In genomic region chr7:87146740-87147386, GRCh38 we compare ENCODE assay signal across 17 cellular contexts. TPM values are rescaled to one million over a fixed set of nuclear protein-coding genes. Genes with fewer than 3 reads are reported as not detected.
DNase-seq lines count a peak whose midpoint lies in the region; ATAC-seq and TF ChIP-seq lines count a peak whose summit lies in the region.
"Had no signal": no experiment of that assay in that cellular context is flagged by ENCODE, and none has a peak within 500 bp of the region (broad histone marks: within the 10 kb centered on the region; RNA-seq: fewer than 3 reads in every experiment).

No MANE protein-coding gene starts in this region.

- H3K36me3 Mint-ChIP-seq in chondrocyte (ENCODE audit: low read depth) (no peaks in the 10 kb centered on the region), neural progenitor cell (no peaks in the 10 kb centered on the region)

- H3K4me1 ChIP-seq in neural progenitor cell = peaks cover 5% of the 10 kb centered on the region

- H3K4me3 ChIP-seq in MG63 (no peak overlapping the region), neural progenitor cell (no peak overlapping the region)
- H3K4me3 ChIP-seq: SJCRH30 had no signal

- TF ChIP-seq CTCF in chondrocyte (IDR thresholded peaks at IDR 0.05) (no peak), neural progenitor cell (IDR thresholded peaks at IDR 0.05) (no peak)

- peak overlapping the region; percentile 79 for H2AFZ ChIP-seq in neural progenitor cell (replicated peaks)

- H3K27ac ChIP-seq in neural progenitor cell = no peak overlapping the region
- H3K27ac ChIP-seq: SJCRH30 had no signal

- ATAC-seq in stimulated activated naive CD8-positive, alpha-beta T cell treated with anti-CD3 and anti-CD28 coated beads, Interleukin-15, Interleukin-2, amounts not matched to agents 100 U/mL and 50 U/mL, for 24 hours = no peak

- H3K27me3 Mint-ChIP-seq in chondrocyte (ENCODE audit: low read depth) (peaks cover 4% of the 10 kb centered on the region), neural progenitor cell (ENCODE audit: insufficient read depth, low read depth) (peaks cover under 1% of the 10 kb centered on the region)

- H3K27me3 ChIP-seq in MG63 (no peaks in the 10 kb centered on the region), neural progenitor cell (no peaks in the 10 kb centered on the region)
- H3K27me3 ChIP-seq: SJCRH30 had no signal

- H3K4me2 ChIP-seq in neural progenitor cell = no peak overlapping the region

- H3K4me1 Mint-ChIP-seq in chondrocyte (ENCODE audit: low read depth) = peaks cover 9% of the 10 kb centered on the region
- peaks cover 11% of the 10 kb centered on the region for H3K4me1 Mint-ChIP-seq in neural progenitor cell

- H3K9me3 Mint-ChIP-seq in chondrocyte (ENCODE audit: low read depth) (no peaks in the 10 kb centered on the region), neural progenitor cell (no peaks in the 10 kb centered on the region)

- H3K4me3 Mint-ChIP-seq in chondrocyte (ENCODE audit: unreplicated experiment) (no peak overlapping the region), neural progenitor cell (no peak overlapping the region)

- peaks cover 9% of the 10 kb centered on the region for H3K79me2 ChIP-seq in neural progenitor cell (ENCODE audit: low read depth)

- H3K27ac Mint-ChIP-seq in chondrocyte (ENCODE audit: unreplicated experiment) (no peak overlapping the region), neural progenitor cell (no peak overlapping the region)

- DNase-seq in DMS 273 treated with DMSO at 0.1 percent for 48 hours (lab: John Stamatoyannopoulos, UW) = peak; percentile 88
- DNase-seq in MG63 = peak; percentile 9
- DNase-seq in chondrocyte (ENCODE audit: low spot score) = peak; percentile 86
- no peak for DNase-seq in neural progenitor cell (ENCODE audit: low spot score)
- no peak for DNase-seq in NCI-H2196 treated with DMSO at 0.1 percent for 48 hours (lab: John Stamatoyannopoulos, UW; ENCODE audit: unreplicated experiment)
- no peak for DNase-seq in HT-29 (ENCODE audit: low spot score)
- no peak for DNase-seq in stimulated activated naive CD8-positive, alpha-beta T cell treated with anti-CD3 and anti-CD28 coated beads, Interleukin-15, Interleukin-2, amounts not matched to agents 100 U/mL and 50 U/mL, for 24 hours
- DNase-seq: activated gamma-delta T cell; amniotic stem cell; Calu3; central memory CD4-positive, alpha-beta T cell; effector CD4-positive, alpha-beta T cell; kidney glomerular epithelial cell; NCI-H1048; SJCRH30; stimulated activated CD4-positive, alpha-beta T cell treated with anti-CD3 and anti-CD28 coated beads, Interleukin-4, amount 100 ng/mL, for 24 hours; T-helper 9 cell had no signal

- no peaks in the 10 kb centered on the region for H3K36me3 ChIP-seq in MG63
- no peaks in the 10 kb centered on the region for H3K36me3 ChIP-seq in neural progenitor cell
- H3K36me3 ChIP-seq: SJCRH30 had no signal

- H4K20me1 ChIP-seq in neural progenitor cell (ENCODE audit: low read depth) = no peaks in the 10 kb centered on the region

- H3K9me3 ChIP-seq in MG63 = no peaks in the 10 kb centered on the region
- no peaks in the 10 kb centered on the region for H3K9me3 ChIP-seq in neural progenitor cell (ENCODE audit: low read depth)
- H3K9me3 ChIP-seq: SJCRH30 had no signal

- no peak overlapping the region for H3K9ac ChIP-seq in neural progenitor cell

- peaks cover 2% of the 10 kb centered on the region for H3F3A ChIP-seq in neural progenitor cell (ENCODE audit: low read depth)

RNA-seq across cellular contexts. Expression of gene DMTF1, which starts 5.4 kb away (rescaled TPM):
- total RNA-seq in MG63 (2014; rRNA removed; shearing (Covaris generic); ENCODE audit: low replicate concordance) = 11.2 and 18.6 TPM in 2 replicates
- 55.6 to 82.8 TPM (median 56.8 TPM) in 3 replicates for total RNA-seq in chondrocyte
- total RNA-seq in neural progenitor cell (ENCODE audit: low replicate concordance) = 145 and 176 TPM in 2 replicates
- 41.1 and 48.0 TPM in 2 replicates for total RNA-seq in HT-29 (2014; rRNA removed; shearing (Covaris generic))

Comparison
In these comparisons a context has a peak if more than half of its experiments do, and no peak if none do; other contexts are left out.
1. DNase-seq: peak in DMS 273 treated with DMSO at 0.1 percent for 48 hours (single experiment), MG63 (single experiment) and chondrocyte (single experiment); none in neural progenitor cell (single experiment), NCI-H2196 treated with DMSO at 0.1 percent for 48 hours (single experiment), HT-29 (single experiment) and stimulated activated naive CD8-positive, alpha-beta T cell treated with anti-CD3 and anti-CD28 coated beads, Interleukin-15, Interleukin-2, amounts not matched to agents 100 U/mL and 50 U/mL, for 24 hours (single experiment).